ENCODE assay signal across 8 cellular contexts in genomic region chr17:409848-410673, GRCh38. TPM values are rescaled to one million over a fixed set of nuclear protein-coding genes. Genes with fewer than 3 reads are reported as not detected.
DNase-seq lines count a peak whose midpoint lies in the region; ATAC-seq and TF ChIP-seq lines count a peak whose summit lies in the region.

No MANE protein-coding gene starts in this region.

- DNase-seq in DMS53 treated with DMSO at 0.1 percent for 48 hours (lab: John Stamatoyannopoulos, UW; ENCODE audit: unreplicated experiment) (peak; percentile 94), KBM-7 (peak; percentile 99)
- peak; percentile 98 to 100 for DNase-seq in activated T-cell treated with anti-CD3 and anti-CD28 coated beads, Interleukin-2, amount 50 U/mL, for 48 hours
- DNase-seq in stimulated activated CD8-positive, alpha-beta memory T cell treated with anti-CD3 and anti-CD28 coated beads, Interleukin-4, amount 100 ng/mL, for 48 hours, result peak; percentile 100

- peak overlapping the region; percentile 58 for H3K4me3 ChIP-seq in mucosa of stomach (ENCODE audit: low read length)

- no peaks in the 10 kb centered on the region for H3K9me3 ChIP-seq in mucosa of stomach (ENCODE audit: control insufficient read depth, low read length)

- ATAC-seq in GM21723 (IDR thresholded peaks at IDR 0.05; ENCODE audit: unreplicated experiment), result peak; percentile 76
- peak; percentile 93 for ATAC-seq in esophagus mucosa

- H3K36me3 ChIP-seq in mucosa of stomach (ENCODE audit: control insufficient read depth, insufficient read depth, low read length), result no peaks in the 10 kb centered on the region

- peak overlapping the region; percentile 86 for H3K9ac ChIP-seq in mucosa of stomach (ENCODE audit: low read length)

- peaks cover 22% of the 10 kb centered on the region for H3K4me1 ChIP-seq in mucosa of stomach (ENCODE audit: control insufficient read depth, insufficient read depth, low read length)

- H3K27me3 ChIP-seq in mucosa of stomach (ENCODE audit: control insufficient read depth, insufficient read depth, low read length), result no peaks in the 10 kb centered on the region

- in situ Hi-C loops in KBM-7 (cut with MboI; ENCODE audit: low pct_unique_long_range_greater_than_20kb, low sequenced_read_pairs), result no loop called here

TF ChIP-seq in PFSK-1, 5 proteins besides CTCF, POLR2A, EP300 and RAD21:
- TF ChIP-seq POLR2AphosphoS5 (IDR thresholded peaks at IDR 0.05; ENCODE audit: low read depth, low read length), result peak; percentile 90
- peak; percentile 58; the same call in 1 of the 2 replicates for TF ChIP-seq TAF1 (IDR thresholded peaks at IDR 0.05; ENCODE audit: borderline replicate concordance, insufficient read depth, low read length)
- TF ChIP-seq FOXP2 (optimal IDR thresholded peaks at IDR 0.05; ENCODE audit: borderline replicate concordance, extremely low read depth, extremely low read length, insufficient read depth), result peak; percentile 46
- TF ChIP-seq REST (IDR thresholded peaks at IDR 0.05; ENCODE audit: insufficient read depth in 1 of 2, low read depth in 2 of 2, low read length in 2 of 2), result no peak
- TF ChIP-seq SIN3A (IDR thresholded peaks at IDR 0.05; ENCODE audit: borderline replicate concordance, insufficient read depth, low read length), result peak; percentile 69; the same call in 1 of the 2 replicates

RNA-seq across cellular contexts. Expression of gene RFLNB, which starts 35.7 kb away (rescaled TPM):
- 32.4 TPM for polyA plus RNA-seq in PFSK-1 (2012; ENCODE audit: insufficient read length, low read depth)
- total RNA-seq in esophagus mucosa, result 1.7 TPM

RNA-seq across cellular contexts. Expression of gene RPH3AL, which starts 57.5 kb away (rescaled TPM):
- 51.5 TPM for polyA plus RNA-seq in PFSK-1 (2012; ENCODE audit: insufficient read length, low read depth)
- 10.0 TPM for total RNA-seq in esophagus mucosa

Comparison
In these comparisons a context has a peak if more than half of its experiments do, and no peak if none do; other contexts are left out.
1. Peak in every context shown above with its lines: DNase-seq, ATAC-seq and H3K4me3 ChIP-seq.